12 cellular contexts compared by ENCODE assay signal in genomic region chr6:12266571-12266970, GRCh38. TPM values are rescaled to one million over a fixed set of nuclear protein-coding genes. Genes with fewer than 3 reads are reported as not detected.
DNase-seq lines count a peak whose midpoint lies in the region; ATAC-seq, FAIRE-seq and TF ChIP-seq lines count a peak whose summit lies in the region.
"Had no signal": no experiment of that assay in that cellular context is flagged by ENCODE, and none has a peak within 500 bp of the region (broad histone marks: within the 10 kb centered on the region; RNA-seq: fewer than 3 reads in every experiment).

No MANE protein-coding gene starts in this region.

- peak; percentile 41 to 69 for DNase-seq in HL-60 (ENCODE audit: low read depth in 1 of 2, low spot score in 1 of 2)
- DNase-seq in RPMI7951 (ENCODE audit: low read depth) = peak; percentile 80
- no peak for DNase-seq in endothelial cell of umbilical vein (ENCODE audit: low read depth, low spot score)
- no peak for DNase-seq in smooth muscle cell (lab: John Stamatoyannopoulos, UW; ENCODE audit: unreplicated experiment)
- no peak for DNase-seq in activated T-cell treated with anti-CD3 and anti-CD28 coated beads, Interleukin-2, amount 50 U/mL, for 1 hour
- DNase-seq in Peyer's patch = no peak
- no peak for DNase-seq in globus pallidus (ENCODE audit: low spot score)
- DNase-seq: activated T-cell treated with anti-CD3 and anti-CD28 coated beads, Interleukin-2, amount 50 U/mL, for 24 hours; nephron progenitor cell had no signal

- 21% methylated on average over 2 of the region's 2 CpGs for WGBS in smooth muscle cell (ENCODE audit: low lambda C conversion rate)

- H3K36me3 ChIP-seq in endothelial cell of umbilical vein (ENCODE audit: control insufficient read depth in 2 of 2, extremely low read depth in 1 of 2, insufficient read depth in 2 of 2, low read length in 2 of 2) (no peaks in the 10 kb centered on the region), smooth muscle cell (ENCODE audit: low read depth) (no peaks in the 10 kb centered on the region), Peyer's patch (no peaks in the 10 kb centered on the region)
- H3K36me3 ChIP-seq: tibial nerve had no signal

- intact Hi-C loops in endothelial cell of umbilical vein (cut with micrococcal nuclease) = no loop called here

- H3K4me3 ChIP-seq in HL-60 (replicated peaks; ENCODE audit: insufficient read depth, low read length) (no peak overlapping the region), endothelial cell of umbilical vein (replicated peaks in 1 of 3; ENCODE audit: insufficient read depth in 1 of 3, low read depth in 1 of 3, low read length in 3 of 3) (no peak overlapping the region), smooth muscle cell (no peak overlapping the region), Peyer's patch (no peak overlapping the region)
- H3K4me3 ChIP-seq: tibial nerve had no signal

- no peak for FAIRE-seq in endothelial cell of umbilical vein (lab: Jason Lieb, UNC)

- H3K4me1 ChIP-seq in endothelial cell of umbilical vein (ENCODE audit: control insufficient read depth, extremely low read depth, insufficient read depth, low read length) = no peaks in the 10 kb centered on the region
- H3K4me1 ChIP-seq in smooth muscle cell (ENCODE audit: low read depth) = no peaks in the 10 kb centered on the region
- H3K4me1 ChIP-seq in Peyer's patch = peaks cover 0 to 9% (median 0%) of the 10 kb centered on the region in 4 donors
- H3K4me1 ChIP-seq: tibial nerve had no signal

- no TSS peak for BruUV-seq in endothelial cell of umbilical vein (replicated peaks; lab: Mats Ljungman, UMichigan)

- CTCF ChIA-PET in endothelial cell of umbilical vein (lab: Charles Lee) = no interaction called here

- TF ChIP-seq CTCF in HL-60 (IDR thresholded peaks at IDR 0.05; ENCODE audit: insufficient read depth, low read length) (no peak), endothelial cell of umbilical vein (IDR thresholded peaks at IDR 0.05; ENCODE audit: extremely low read depth in 1 of 2, insufficient read depth in 1 of 2, low read depth in 1 of 2, low read length in 2 of 2) (no peak), smooth muscle cell (IDR thresholded peaks at IDR 0.05; ENCODE audit: borderline replicate concordance, insufficient read depth, poor library complexity, severe bottlenecking) (no peak), Peyer's patch (IDR thresholded peaks at IDR 0.05) (no peak)

- POLR2A ChIA-PET in endothelial cell of umbilical vein (lab: Charles Lee) = no interaction called here

- H3F3A ChIP-seq in smooth muscle cell (ENCODE audit: low read depth) = no peaks in the 10 kb centered on the region

- H3K79me2 ChIP-seq in endothelial cell of umbilical vein (ENCODE audit: control insufficient read depth, insufficient read depth, low read length) = no peaks in the 10 kb centered on the region
- no peaks in the 10 kb centered on the region for H3K79me2 ChIP-seq in smooth muscle cell (ENCODE audit: low read depth)

- H3K9me3 ChIP-seq in endothelial cell of umbilical vein (replicated peaks; ENCODE audit: control insufficient read depth, insufficient read depth, low read length) (no peaks in the 10 kb centered on the region), smooth muscle cell (replicated peaks; ENCODE audit: low read depth) (peaks cover under 1% of the 10 kb centered on the region), Peyer's patch (no peaks in the 10 kb centered on the region)

- no peak overlapping the region for H3K4me2 ChIP-seq in endothelial cell of umbilical vein (ENCODE audit: insufficient read depth, low read length)
- peak overlapping the region; percentile 58 for H3K4me2 ChIP-seq in smooth muscle cell

- no peaks in the 10 kb centered on the region for H3K9me1 ChIP-seq in endothelial cell of umbilical vein (replicated peaks; ENCODE audit: control insufficient read depth, extremely low read depth, insufficient read depth, low read length)

- no peak for ATAC-seq in HG03159 (IDR thresholded peaks at IDR 0.05; ENCODE audit: unreplicated experiment)

- no peak overlapping the region for H3K9ac ChIP-seq in endothelial cell of umbilical vein (replicated peaks; ENCODE audit: extremely low read depth, insufficient read depth, low read length)
- H3K9ac ChIP-seq in smooth muscle cell (ENCODE audit: low read depth) = peak overlapping the region; percentile 66

- H3K27me3 ChIP-seq in HL-60 (ENCODE audit: insufficient read depth, poor library complexity, severe bottlenecking) (no peaks in the 10 kb centered on the region), endothelial cell of umbilical vein (ENCODE audit: control insufficient read depth in 2 of 2, insufficient read depth in 2 of 2, low read length in 2 of 2) (no peaks in the 10 kb centered on the region), smooth muscle cell (ENCODE audit: low read depth) (no peaks in the 10 kb centered on the region), Peyer's patch (no peaks in the 10 kb centered on the region)
- H3K27me3 ChIP-seq: tibial nerve had no signal

- TF ChIP-seq POLR2A in endothelial cell of umbilical vein (IDR thresholded peaks at IDR 0.05; ENCODE audit: low read depth, low read length) (no peak), Peyer's patch (IDR thresholded peaks at IDR 0.05) (no peak)

- no peaks in the 10 kb centered on the region for H4K20me1 ChIP-seq in endothelial cell of umbilical vein (replicated peaks; ENCODE audit: control insufficient read depth, extremely low read depth, insufficient read depth, low read length)
- no peaks in the 10 kb centered on the region for H4K20me1 ChIP-seq in smooth muscle cell (ENCODE audit: low read depth)

- H2AFZ ChIP-seq in endothelial cell of umbilical vein (ENCODE audit: low read depth, low read length) = no peak overlapping the region
- no peak overlapping the region for H2AFZ ChIP-seq in smooth muscle cell (ENCODE audit: low read depth)

- dilution Hi-C loops in endothelial cell of umbilical vein (cut with MboI; ENCODE audit: extremely low pct_ligation_motif_present, low sequenced_read_pairs) = no loop called here

- peak overlapping the region; percentile 82 for H3K27ac ChIP-seq in HL-60 (replicated peaks)
- H3K27ac ChIP-seq in endothelial cell of umbilical vein (ENCODE audit: insufficient read depth, low read depth, low read length) = no peak overlapping the region
- H3K27ac ChIP-seq in smooth muscle cell (ENCODE audit: low read depth) = peak overlapping the region; percentile 90
- no peak overlapping the region for H3K27ac ChIP-seq in Peyer's patch
- H3K27ac ChIP-seq: tibial nerve had no signal

TF ChIP-seq in endothelial cell of umbilical vein, 7 proteins besides CTCF, POLR2A, EP300 and RAD21:
- TF ChIP-seq FOS (IDR thresholded peaks at IDR 0.05; ENCODE audit: borderline replicate concordance, insufficient read depth, low read length) (peak; percentile 33), POLR2AphosphoS5 (IDR thresholded peaks at IDR 0.05; ENCODE audit: insufficient read depth, low read depth, low read length) (no peak), MYC (IDR thresholded peaks at IDR 0.05; ENCODE audit: low read depth, low read length) (no peak), EZH2 (IDR thresholded peaks at IDR 0.05; ENCODE audit: borderline replicate concordance, low read depth, low read length, severe bottlenecking) (no peak), MAX (IDR thresholded peaks at IDR 0.05; ENCODE audit: insufficient read depth, insufficient read length) (no peak), JUN (IDR thresholded peaks at IDR 0.05; ENCODE audit: borderline replicate concordance, insufficient read depth, insufficient read length, low read depth) (no peak)

RNA-seq across cellular contexts. Expression of gene EDN1, which starts 23.6 kb away (rescaled TPM):
- 0.72 and 0.88 TPM in 2 replicates for total RNA-seq in RPMI7951 (2014; rRNA removed; shearing (Covaris generic))
- total RNA-seq in endothelial cell of umbilical vein (493 and 514 TPM in 2 replicates), smooth muscle cell (20.0 and 22.0 TPM in 2 replicates), Peyer's patch (10 to 100 TPM in 2 of 4 donors, 1 to 10 TPM in 2; 5.8 to 19.0 (median 13.5) TPM)
- polyA plus RNA-seq in endothelial cell of umbilical vein (492 and 498 TPM in 2 replicates), smooth muscle cell (8.2 and 18.6 TPM in 2 replicates)
- polyA plus RNA-seq in endothelial cell of umbilical vein (2011; cell fraction: cytosol; rRNA removed) = 660 and 712 TPM in 2 replicates
- polyA plus RNA-seq in endothelial cell of umbilical vein (2011; cell fraction: nucleus; rRNA removed) = 777 and 878 TPM in 2 replicates
- 406 and 493 TPM in 2 replicates for polyA plus RNA-seq in endothelial cell of umbilical vein (2012)
- polyA minus RNA-seq in endothelial cell of umbilical vein = 345 and 433 TPM in 2 replicates
- 1.2 TPM for polyA minus RNA-seq in endothelial cell of umbilical vein (2011; cell fraction: cytosol; rRNA and poly(A)+ RNA removed)
- 248 and 267 TPM in 2 replicates for polyA minus RNA-seq in endothelial cell of umbilical vein (2011; cell fraction: nucleus; rRNA and poly(A)+ RNA removed)
- total RNA-seq: SK-MEL-5 had no signal

Comparison
In these comparisons a context has a peak if more than half of its experiments do, and no peak if none do; other contexts are left out.
1. DNase-seq: peak in HL-60 (2 of 2) and RPMI7951 (single experiment); none in endothelial cell of umbilical vein (single experiment), smooth muscle cell (single experiment), activated T-cell treated with anti-CD3 and anti-CD28 coated beads, Interleukin-2, amount 50 U/mL, for 1 hour (single experiment), Peyer's patch (0 of 3) and globus pallidus (single experiment).
2. H3K27ac ChIP-seq: peak in HL-60 (single experiment) and smooth muscle cell (single experiment); none in endothelial cell of umbilical vein (single experiment) and Peyer's patch (0 of 4).
3. RNA of gene EDN1, which starts 23.6 kb away (total RNA-seq): 493 to 514 TPM in endothelial cell of umbilical vein; 20.0 to 22.0 TPM in smooth muscle cell, 5.8 to 19.0 TPM in Peyer's patch and 0.72 to 0.88 TPM in RPMI7951; every median in the first group is over 10 times any median in the second.